Comparison of ENCODE assay signal across 24 cellular contexts in genomic region chr13:34698953-34699352, GRCh38.
DNase-seq lines count a peak whose midpoint lies in the region; ATAC-seq, FAIRE-seq and TF ChIP-seq lines count a peak whose summit lies in the region.
"Had no signal": no experiment of that assay in that cellular context is flagged by ENCODE, and none has a peak within 500 bp of the region (broad histone marks: within the 10 kb centered on the region; RNA-seq: fewer than 3 reads in every experiment).

No MANE protein-coding gene starts in this region.

- dilution Hi-C loops in mammary epithelial cell (cut with HindIII; ENCODE audit: low sequenced_read_pairs), result no loop called here

- H3K4me1 Mint-ChIP-seq in MCF 10A (ENCODE audit: insufficient read depth, unreplicated experiment) (peaks cover 21% of the 10 kb centered on the region), Calu3 (ENCODE audit: low read depth, unreplicated experiment) (no peaks in the 10 kb centered on the region)
- no peaks in the 10 kb centered on the region for H3K4me1 Mint-ChIP-seq in naive thymus-derived CD4-positive, alpha-beta T cell
- H3K4me1 Mint-ChIP-seq: central memory CD8-positive, alpha-beta T cell had no signal

- WGBS in mammary epithelial cell (ENCODE audit: low coverage, missing lambda C conversion rate), result 95% methylated on average over 1 of the region's 1 CpG

- no peak overlapping the region for H3K27ac Mint-ChIP-seq in MCF 10A (ENCODE audit: low read depth, unreplicated experiment)
- no peak overlapping the region for H3K27ac Mint-ChIP-seq in Calu3 (ENCODE audit: unreplicated experiment)
- H3K27ac Mint-ChIP-seq in naive thymus-derived CD4-positive, alpha-beta T cell, result no peak overlapping the region
- H3K27ac Mint-ChIP-seq: activated CD8-positive, alpha-beta T cell treated with anti-CD3 and anti-CD28 coated beads, Interleukin-2, amount 10 ng/mL, durations not matched to agents 7 days and 5 days; activated naive CD4-positive, alpha-beta T cell treated with anti-CD3 and anti-CD28 coated beads for 36 hours; progenitor cell of endocrine pancreas had no signal

- peak; percentile 71 for FAIRE-seq in islet of Langerhans (lab: Jason Lieb, UNC)
- FAIRE-seq: GM12892 had no signal

- H3K9ac ChIP-seq in mammary epithelial cell (ENCODE audit: insufficient read depth, low read length) (no peak overlapping the region), skeletal muscle satellite cell (ENCODE audit: low read depth, low read length) (no peak overlapping the region)

- no peak overlapping the region for H3K4me3 Mint-ChIP-seq in MCF 10A (ENCODE audit: unreplicated experiment)
- H3K4me3 Mint-ChIP-seq in Calu3 (ENCODE audit: low read depth, unreplicated experiment), result no peak overlapping the region
- no peak overlapping the region for H3K4me3 Mint-ChIP-seq in naive thymus-derived CD4-positive, alpha-beta T cell
- H3K4me3 Mint-ChIP-seq: activated CD8-positive, alpha-beta T cell treated with anti-CD3 and anti-CD28 coated beads, Interleukin-2, amount 10 ng/mL, durations not matched to agents 7 days and 5 days; activated naive CD4-positive, alpha-beta T cell treated with anti-CD3 and anti-CD28 coated beads for 36 hours; central memory CD8-positive, alpha-beta T cell had no signal

- H3K4me3 ChIP-seq in mammary epithelial cell (replicated peaks in 1 of 3; ENCODE audit: insufficient read depth in 1 of 3, low read depth in 2 of 3, low read length in 3 of 3) (no peak overlapping the region), skeletal muscle satellite cell (ENCODE audit: low read length) (no peak overlapping the region)
- H3K4me3 ChIP-seq in naive thymus-derived CD4-positive, alpha-beta T cell (ENCODE audit: low read length), result no peak overlapping the region
- H3K4me3 ChIP-seq: stomach, transverse colon had no signal

- no peak overlapping the region for H3K27ac ChIP-seq in mammary epithelial cell (ENCODE audit: insufficient read depth, low read depth, low read length)
- H3K27ac ChIP-seq in naive thymus-derived CD4-positive, alpha-beta T cell (ENCODE audit: low read depth, low read length), result no peak overlapping the region
- H3K27ac ChIP-seq: stomach, transverse colon had no signal

- ATAC-seq in naive thymus-derived CD4-positive, alpha-beta T cell, result no peak
- ATAC-seq: activated CD8-positive, alpha-beta T cell treated with anti-CD3 and anti-CD28 coated beads, Interleukin-2, amount 10 ng/mL, durations not matched to agents 7 days and 5 days had no signal

- H3K4me1 ChIP-seq in mammary epithelial cell (ENCODE audit: insufficient read depth, low read length) (no peaks in the 10 kb centered on the region), skeletal muscle satellite cell (ENCODE audit: control insufficient read depth, insufficient read depth, low read length) (peaks cover 4% of the 10 kb centered on the region)
- no peaks in the 10 kb centered on the region for H3K4me1 ChIP-seq in naive thymus-derived CD4-positive, alpha-beta T cell (ENCODE audit: control insufficient read depth in 2 of 2, insufficient read depth in 2 of 2, low read length in 2 of 2)
- H3K4me1 ChIP-seq: transverse colon had no signal

- no peak overlapping the region for H2AFZ ChIP-seq in mammary epithelial cell (ENCODE audit: low read depth, low read length)

- no peak for TF ChIP-seq CTCF in MCF 10A (IDR thresholded peaks at IDR 0.05; ENCODE audit: unreplicated experiment)
- no peak for TF ChIP-seq CTCF in mammary epithelial cell (conservative IDR thresholded peaks at IDR 0.05 in 1 of 2, IDR thresholded peaks at IDR 0.05 in 1 of 2; ENCODE audit: extremely low read depth in 1 of 2, insufficient read depth in 1 of 2, low read depth in 1 of 2, low read length in 2 of 2)
- no peak for TF ChIP-seq CTCF in Calu3 (IDR thresholded peaks at IDR 0.05; ENCODE audit: unreplicated experiment)

- DNase-seq in MCF 10A (ENCODE audit: unreplicated experiment) (peak; percentile 28), mammary epithelial cell (no peak), epidermal melanocyte (ENCODE audit: insufficient read length, low spot score) (peak; percentile 31), Calu3 (no peak), RPMI8226 (no peak)
- no peak for DNase-seq in naive thymus-derived CD4-positive, alpha-beta T cell
- DNase-seq: 8988T; activated CD4-positive, CD25-positive, alpha-beta regulatory T cell treated with anti-CD3 and anti-CD28 coated beads, Interleukin-2, amount 50 U/mL, for 72 hours; activated CD8-positive, alpha-beta T cell treated with anti-CD3 and anti-CD28 coated beads, Interleukin-2, amount 10 ng/mL, durations not matched to agents 7 days and 5 days; activated naive CD4-positive, alpha-beta T cell treated with anti-CD3 and anti-CD28 coated beads for 36 hours; activated T-cell treated with anti-CD3 and anti-CD28 coated beads, Interleukin-2, amount 50 U/mL, for 1 hour; DND-41; KG1; midbrain; NCI-H1694 treated with DMSO at 0.1 percent for 48 hours; NCI-H446; SIG-M5; stomach; transverse colon had no signal

- no TSS peak for BruUV-seq in MCF 10A (replicated peaks; lab: Mats Ljungman, UMichigan)
- no TSS peak for BruUV-seq in mammary epithelial cell (replicated peaks; lab: Mats Ljungman, UMichigan)
- BruUV-seq in Calu3 (replicated peaks; lab: Mats Ljungman, UMichigan), result no TSS peak

- CTCF ChIA-PET in MCF 10A (lab: Yijun Ruan, JAX) (interaction anchor here (1.2 kb wide), 1 partner anchor 196 kb away, joined by 3 read pairs; no protein-coding TSS in a partner anchor), mammary epithelial cell (lab: Charles Lee; ENCODE audit: low non-redundant PET) (no interaction called here), Calu3 (lab: Charles Lee) (no interaction called here)
- CTCF ChIA-PET in naive thymus-derived CD4-positive, alpha-beta T cell (lab: Charles Lee), result interaction anchor here (0.8 kb wide), 1 partner anchor 13 kb away, joined by 3 read pairs; no protein-coding TSS in a partner anchor

- H3K4me2 ChIP-seq in mammary epithelial cell (ENCODE audit: insufficient read depth, low read depth, low read length) (no peak overlapping the region), skeletal muscle satellite cell (ENCODE audit: low read length) (peak overlapping the region; percentile 31)

- H3K9me3 ChIP-seq in mammary epithelial cell (replicated peaks; ENCODE audit: insufficient read depth, low read length) (no peaks in the 10 kb centered on the region), skeletal muscle satellite cell (replicated peaks; ENCODE audit: low read length) (no peaks in the 10 kb centered on the region)
- H3K9me3 ChIP-seq in naive thymus-derived CD4-positive, alpha-beta T cell (ENCODE audit: control insufficient read depth in 2 of 3, low read length in 3 of 3), result no peaks in the 10 kb centered on the region
- H3K9me3 ChIP-seq: stomach, transverse colon had no signal

- in situ Hi-C loops in mammary epithelial cell (cut with MboI; ENCODE audit: low sequenced_read_pairs in 2 of 2), result no loop called here

- no peaks in the 10 kb centered on the region for H3K27me3 Mint-ChIP-seq in MCF 10A (ENCODE audit: insufficient read depth, unreplicated experiment)
- H3K27me3 Mint-ChIP-seq in Calu3 (ENCODE audit: unreplicated experiment), result no peaks in the 10 kb centered on the region
- peaks cover 0 to 3% (median 0%) of the 10 kb centered on the region in 5 donors for H3K27me3 Mint-ChIP-seq in naive thymus-derived CD4-positive, alpha-beta T cell
- H3K27me3 Mint-ChIP-seq: central memory CD8-positive, alpha-beta T cell; progenitor cell of endocrine pancreas had no signal

- H3K36me3 ChIP-seq in mammary epithelial cell (ENCODE audit: insufficient read depth, low read length), result no peaks in the 10 kb centered on the region
- H3K36me3 ChIP-seq in skeletal muscle satellite cell (ENCODE audit: insufficient read depth, low read length), result no peaks in the 10 kb centered on the region
- H3K36me3 ChIP-seq in naive thymus-derived CD4-positive, alpha-beta T cell (ENCODE audit: control insufficient read depth in 2 of 3, insufficient read depth in 3 of 3, low read length in 3 of 3), result no peaks in the 10 kb centered on the region
- H3K36me3 ChIP-seq: stomach, transverse colon had no signal

- intact Hi-C loops in MCF 10A (cut with micrococcal nuclease), result no loop called here
- intact Hi-C loops in mammary epithelial cell (cut with micrococcal nuclease), result no loop called here
- intact Hi-C loops in Calu3 (cut with micrococcal nuclease; ENCODE audit: unreplicated experiment), result no loop called here
- intact Hi-C loops in naive thymus-derived CD4-positive, alpha-beta T cell (cut with micrococcal nuclease), result no loop called here

- POLR2A ChIA-PET in MCF 10A (lab: Yijun Ruan, JAX), result interaction anchor here (0.7 to 1.2 kb wide), 3 partner anchors 16 to 22 kb away, joined by 3 read pairs; no protein-coding TSS in a partner anchor
- POLR2A ChIA-PET in naive thymus-derived CD4-positive, alpha-beta T cell (lab: Charles Lee), result no interaction called here

- H3K9me3 Mint-ChIP-seq in MCF 10A (ENCODE audit: unreplicated experiment) (no peaks in the 10 kb centered on the region), Calu3 (ENCODE audit: low read depth, unreplicated experiment) (no peaks in the 10 kb centered on the region)
- H3K9me3 Mint-ChIP-seq in naive thymus-derived CD4-positive, alpha-beta T cell, result peaks cover 0 to 3% (median 0%) of the 10 kb centered on the region in 11 donors
- H3K9me3 Mint-ChIP-seq: activated naive CD4-positive, alpha-beta T cell treated with anti-CD3 and anti-CD28 coated beads for 36 hours had no signal

- H3K27me3 ChIP-seq in mammary epithelial cell (ENCODE audit: insufficient read depth, low read length) (no peaks in the 10 kb centered on the region), skeletal muscle satellite cell (ENCODE audit: control insufficient read depth, insufficient read depth, low read length) (no peaks in the 10 kb centered on the region)
- H3K27me3 ChIP-seq in naive thymus-derived CD4-positive, alpha-beta T cell (ENCODE audit: control insufficient read depth in 2 of 2, insufficient read depth in 2 of 2, low read length in 2 of 2), result no peaks in the 10 kb centered on the region
- H3K27me3 ChIP-seq: stomach, transverse colon had no signal

- no peaks in the 10 kb centered on the region for H3K79me2 ChIP-seq in mammary epithelial cell (ENCODE audit: insufficient read depth, low read length)

- no peaks in the 10 kb centered on the region for H4K20me1 ChIP-seq in mammary epithelial cell (ENCODE audit: insufficient read depth, low read length)

- H3K36me3 Mint-ChIP-seq in MCF 10A (ENCODE audit: insufficient read depth, unreplicated experiment) (no peaks in the 10 kb centered on the region), Calu3 (ENCODE audit: insufficient read depth, unreplicated experiment) (no peaks in the 10 kb centered on the region)
- no peaks in the 10 kb centered on the region for H3K36me3 Mint-ChIP-seq in naive thymus-derived CD4-positive, alpha-beta T cell

Comparison
In these comparisons a context has a peak if more than half of its experiments do, and no peak if none do; other contexts are left out.
1. DNase-seq: peak in MCF 10A (single experiment) and epidermal melanocyte (single experiment); none in mammary epithelial cell (single experiment), Calu3 (single experiment), RPMI8226 (single experiment) and naive thymus-derived CD4-positive, alpha-beta T cell (0 of 9).
2. CTCF ChIA-PET loops: an anchor here in MCF 10A (1.2 kb wide) and naive thymus-derived CD4-positive, alpha-beta T cell (0.8 kb wide); none called in mammary epithelial cell and Calu3.